In genomic region chr9:4983541-4984165, GRCh38 we compare ENCODE assay signal across 1 cellular context.
TF ChIP-seq lines count a peak whose summit lies in the region.

No MANE protein-coding gene starts in this region.

TF ChIP-seq in H1, 55 proteins besides CTCF, POLR2A, EP300 and RAD21 (continued from another document):
- TF ChIP-seq JUND (IDR thresholded peaks at IDR 0.05; ENCODE audit: low read length) (no peak), CHD2 (IDR thresholded peaks at IDR 0.05; ENCODE audit: low read length) (no peak), CREB1 (IDR thresholded peaks at IDR 0.05) (no peak), RNF2 (IDR thresholded peaks at IDR 0.05; ENCODE audit: borderline replicate concordance, low read depth, low read length, missing control alignments, poor library complexity, severe bottlenecking) (no peak), SP1 (IDR thresholded peaks at IDR 0.05; ENCODE audit: low read depth, low read length) (no peak), ATF3 (IDR thresholded peaks at IDR 0.05; ENCODE audit: insufficient read depth, low read depth, low read length) (no peak), PHF8 (conservative IDR thresholded peaks at IDR 0.05; ENCODE audit: low read depth, low read length) (no peak), CBX8 (IDR thresholded peaks at IDR 0.05; ENCODE audit: borderline replicate concordance, low read depth, low read length) (no peak), POU5F1 (IDR thresholded peaks at IDR 0.05; ENCODE audit: low read depth, low read length) (no peak), CHD7 (IDR thresholded peaks at IDR 0.05; ENCODE audit: insufficient replicate concordance, low read length) (no peak), CHD1 (IDR thresholded peaks at IDR 0.05; ENCODE audit: low read depth, low read length) (no peak)
